1 cellular context compared by ENCODE assay signal in genomic region chr1:234619071-234619480, GRCh38.
TF ChIP-seq lines count a peak whose summit lies in the region.

No MANE protein-coding gene starts in this region.

TF ChIP-seq in SK-N-SH, 30 proteins besides CTCF, POLR2A, EP300 and RAD21 (continued from another document):
- TF ChIP-seq, protein P1, sequence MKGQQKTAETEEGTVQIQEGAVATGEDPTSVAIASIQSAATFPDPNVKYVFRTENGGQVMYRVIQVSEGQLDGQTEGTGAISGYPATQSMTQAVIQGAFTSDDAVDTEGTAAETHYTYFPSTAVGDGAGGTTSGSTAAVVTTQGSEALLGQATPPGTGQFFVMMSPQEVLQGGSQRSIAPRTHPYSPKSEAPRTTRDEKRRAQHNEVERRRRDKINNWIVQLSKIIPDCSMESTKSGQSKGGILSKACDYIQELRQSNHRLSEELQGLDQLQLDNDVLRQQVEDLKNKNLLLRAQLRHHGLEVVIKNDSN (IDR thresholded peaks at IDR 0.05; ENCODE audit: borderline replicate concordance, low read depth) = no peak
- no peak for TF ChIP-seq ELF1 (IDR thresholded peaks at IDR 0.05)
- TF ChIP-seq FOXJ3 (CRISPR knock-in tag; IDR thresholded peaks at IDR 0.05) = no peak
- no peak for TF ChIP-seq FOSL2 (IDR thresholded peaks at IDR 0.05; ENCODE audit: borderline replicate concordance, low read depth)
- no peak for TF ChIP-seq TEAD4 (IDR thresholded peaks at IDR 0.05; ENCODE audit: borderline replicate concordance, insufficient read depth)
- TF ChIP-seq NRF1 (IDR thresholded peaks at IDR 0.05; ENCODE audit: low read depth, low read length) = no peak
- TF ChIP-seq POLR2AphosphoS5 (IDR thresholded peaks at IDR 0.05; ENCODE audit: low read depth, low read length) = no peak
- TF ChIP-seq TAF1 (IDR thresholded peaks at IDR 0.05; ENCODE audit: borderline replicate concordance, low read depth, low read length) = no peak
- TF ChIP-seq RFX5 (IDR thresholded peaks at IDR 0.05; ENCODE audit: low read length) = no peak
- no peak for TF ChIP-seq EZH2phosphoT487 (IDR thresholded peaks at IDR 0.05; ENCODE audit: borderline replicate concordance, low read depth)
- TF ChIP-seq MEF2A (IDR thresholded peaks at IDR 0.05; ENCODE audit: borderline replicate concordance, low read depth) = no peak
TF ChIP-seq in SK-N-SH: peak in this region for 0.
